13 cellular contexts compared by ENCODE assay signal in the genomic region with DNA sequence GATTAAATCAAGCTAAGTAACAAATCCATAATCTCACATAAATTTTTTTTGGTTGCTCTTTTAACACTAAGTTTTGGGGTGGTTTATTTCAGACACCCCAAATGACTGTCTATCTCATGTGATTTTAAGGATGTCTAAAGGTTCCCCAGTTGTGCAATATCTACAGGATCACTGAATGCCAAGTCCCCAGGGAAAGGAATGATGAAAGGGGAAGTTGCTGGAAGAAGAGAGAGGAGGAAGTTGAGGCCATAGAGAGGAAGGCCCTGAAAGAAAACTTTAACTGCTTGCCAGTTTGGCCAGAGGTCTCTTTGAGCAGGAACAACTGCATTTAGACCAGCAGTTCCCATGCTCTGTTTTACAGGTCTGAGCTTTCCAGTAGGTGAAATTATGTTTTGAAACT. TPM values are rescaled to one million over a fixed set of nuclear protein-coding genes. Genes with fewer than 3 reads are reported as not detected.
DNase-seq lines count a peak whose midpoint lies in the region; ATAC-seq and TF ChIP-seq lines count a peak whose summit lies in the region.
"Had no signal": no experiment of that assay in that cellular context is flagged by ENCODE, and none has a peak within 500 bp of the region (broad histone marks: within the 10 kb centered on the region; RNA-seq: fewer than 3 reads in every experiment).

No MANE protein-coding gene starts in this region.

- no peaks in the 10 kb centered on the region for H3K9me1 ChIP-seq in IMR-90 (ENCODE audit: insufficient read depth, low read length)

- no peaks in the 10 kb centered on the region for H4K20me1 ChIP-seq in IMR-90 (ENCODE audit: insufficient read depth, low read length)

- no peak for TF ChIP-seq POLR2A in IMR-90 (IDR thresholded peaks at IDR 0.05; ENCODE audit: low read depth, low read length)

- no peak overlapping the region for H2AK5ac ChIP-seq in IMR-90 (ENCODE audit: low read depth, low read length)

- H3K18ac ChIP-seq in IMR-90 (ENCODE audit: low read depth, low read length), result no peak overlapping the region

- no peak overlapping the region for H2BK15ac ChIP-seq in IMR-90 (ENCODE audit: low read depth, low read length)

- CTCF ChIA-PET in IMR-90 (lab: Yijun Ruan, JAX), result interaction anchor here (0.8 kb wide), 1 partner anchor 864 kb away, joined by 3 read pairs; no protein-coding TSS in a partner anchor

- no peak overlapping the region for H3K4me2 ChIP-seq in IMR-90 (ENCODE audit: low read depth, low read length)

- dilution Hi-C loops in IMR-90 (cut with HindIII; ENCODE audit: low sequenced_read_pairs, unreplicated experiment), result no loop called here

- H3K79me1 ChIP-seq in IMR-90 (ENCODE audit: low read depth in 1 of 2, low read length in 2 of 2), result no peaks in the 10 kb centered on the region

- H3K4ac ChIP-seq in IMR-90 (ENCODE audit: low read depth, low read length), result no peak overlapping the region

- no peaks in the 10 kb centered on the region for H3K4me1 ChIP-seq in IMR-90 (ENCODE audit: control insufficient read depth, insufficient read depth, low read length)

- H3K56ac ChIP-seq in IMR-90 (ENCODE audit: extremely low read depth, insufficient read depth, low read length), result no peak overlapping the region

- no peak overlapping the region for H2AFZ ChIP-seq in IMR-90 (replicated peaks; ENCODE audit: low read length, poor library complexity)

- H4K5ac ChIP-seq in IMR-90 (ENCODE audit: low read depth, low read length), result no peak overlapping the region

- no TSS peak for BruUV-seq in IMR-90 (replicated peaks; lab: Mats Ljungman, UMichigan)

- ATAC-seq in IMR-90 (ENCODE audit: low read depth) (no peak), GM19452 (IDR thresholded peaks at IDR 0.05; ENCODE audit: unreplicated experiment) (no peak)

- no peak for DNase-seq in IMR-90
- peak; percentile 97 for DNase-seq in SKM-1 treated with dmso at 0.1 percent for 144 hours (lab: John Stamatoyannopoulos, UW; ENCODE audit: unreplicated experiment)
- peak; percentile 78 for DNase-seq in fibroblast of pulmonary artery (ENCODE audit: low read depth)
- peak; percentile 19 for DNase-seq in stromal cell of bone marrow (ENCODE audit: low read depth)
- DNase-seq in head of caudate nucleus, result no peak
- no peak for DNase-seq in LoVo (ENCODE audit: low spot score)
- DNase-seq: activated CD4-positive, CD25-positive, alpha-beta regulatory T cell; endodermal cell; NCI-H1048; NCI-H524 treated with DMSO at 0.1 percent for 48 hours; psoas muscle; SHP77 treated with DMSO at 0.1 percent for 48 hours had no signal

- POLR2A ChIA-PET in IMR-90 (lab: Charles Lee; ENCODE audit: unreplicated experiment), result no interaction called here

- no peaks in the 10 kb centered on the region; the same call in 1 of the 2 replicates for H3K27me3 ChIP-seq in IMR-90 (ENCODE audit: control insufficient read depth, insufficient read depth, low read length)

- no peaks in the 10 kb centered on the region for H3K36me3 ChIP-seq in IMR-90 (ENCODE audit: control insufficient read depth, insufficient read depth, low read length)

- H3K27ac ChIP-seq in IMR-90 (ENCODE audit: insufficient read depth, low read length), result no peak overlapping the region
- H3K27ac ChIP-seq: psoas muscle had no signal

- H3K4me3 ChIP-seq in IMR-90 (ENCODE audit: insufficient read depth, low read depth, low read length), result no peak overlapping the region
- H3K4me3 ChIP-seq in fibroblast of pulmonary artery (replicated peaks; ENCODE audit: low read depth, low read length), result no peak overlapping the region
- H3K4me3 ChIP-seq: psoas muscle had no signal

- H2AK9ac ChIP-seq in IMR-90 (replicated peaks; ENCODE audit: low read depth, low read length, poor library complexity), result no peak overlapping the region

- no peak overlapping the region for H3K23ac ChIP-seq in IMR-90 (ENCODE audit: low read depth, low read length)

- no peak for TF ChIP-seq RAD21 in IMR-90 (IDR thresholded peaks at IDR 0.05; ENCODE audit: low read length)

- TF ChIP-seq CTCF in IMR-90 (conservative IDR thresholded peaks at IDR 0.05; ENCODE audit: low read depth, low read length), result no peak
- no peak for TF ChIP-seq CTCF in fibroblast of pulmonary artery (IDR thresholded peaks at IDR 0.05; ENCODE audit: low read length, missing control alignments)

- H3K14ac ChIP-seq in IMR-90 (replicated peaks; ENCODE audit: low read depth, low read length), result no peak overlapping the region

- no peak overlapping the region for H2BK120ac ChIP-seq in IMR-90 (ENCODE audit: low read depth, low read length)

- intact Hi-C loops in IMR-90 (cut with micrococcal nuclease), result no loop called here
- intact Hi-C loops in head of caudate nucleus (cut with DNase I), result no loop called here

- no peak overlapping the region for H4K91ac ChIP-seq in IMR-90 (ENCODE audit: insufficient read depth, low read depth, low read length)

- in situ Hi-C loops in IMR-90 (cut with MboI; ENCODE audit: low sequenced_read_pairs), result no loop called here

- H3K9me3 ChIP-seq in IMR-90 (ENCODE audit: control insufficient read depth, insufficient read depth, low read length), result no peaks in the 10 kb centered on the region
- H3K9me3 ChIP-seq: psoas muscle had no signal

- no peak overlapping the region for H2BK20ac ChIP-seq in IMR-90 (ENCODE audit: low read depth, low read length)

- H3K9ac ChIP-seq in IMR-90 (ENCODE audit: low read depth, low read length), result no peak overlapping the region

- no peak overlapping the region for H2BK5ac ChIP-seq in IMR-90 (ENCODE audit: low read depth, low read length, poor library complexity, severe bottlenecking)

- H4K8ac ChIP-seq in IMR-90 (ENCODE audit: low read depth in 2 of 2, low read length in 2 of 2), result no peak overlapping the region

TF ChIP-seq in IMR-90, 13 proteins besides CTCF, POLR2A, EP300 and RAD21:
- TF ChIP-seq CEBPB (IDR thresholded peaks at IDR 0.05; ENCODE audit: low read depth, low read length) (peak; percentile 59), RCOR1 (IDR thresholded peaks at IDR 0.05; ENCODE audit: insufficient replicate concordance, low read length) (no peak)
TF ChIP-seq in IMR-90: peak in this region for 1.

RNA-seq across cellular contexts. Expression of a gene that starts 27.5 kb away (rescaled TPM):
- total RNA-seq in IMR-90 (2012; rRNA removed), result 5.2 and 6.9 TPM in 2 replicates
- 3.2 and 3.6 TPM in 2 replicates for polyA plus RNA-seq in IMR-90 (2012; rRNA removed)
- polyA plus RNA-seq in IMR-90 (2012; cell fraction: cytosol; rRNA removed), result 1.8 TPM in 2 replicates
- 3.1 and 11.2 TPM in 2 replicates for polyA plus RNA-seq in IMR-90 (2012; cell fraction: nucleus; rRNA removed; ENCODE audit: low replicate concordance)

Comparison
In these comparisons a context has a peak if more than half of its experiments do, and no peak if none do; other contexts are left out.
1. DNase-seq: peak in SKM-1 treated with dmso at 0.1 percent for 144 hours (single experiment), fibroblast of pulmonary artery (single experiment) and stromal cell of bone marrow (single experiment); none in IMR-90 (single experiment), head of caudate nucleus (0 of 42) and LoVo (single experiment).